In genomic region chr20:44672318-44672902, GRCh38 we compare ENCODE assay signal across 5 cellular contexts. TPM values are rescaled to one million over a fixed set of nuclear protein-coding genes. Genes with fewer than 3 reads are reported as not detected.
"Had no signal": no experiment of that assay in that cellular context is flagged by ENCODE, and none has a peak within 500 bp of the region (broad histone marks: within the 10 kb centered on the region; RNA-seq: fewer than 3 reads in every experiment).

No MANE protein-coding gene starts in this region.

RNA-seq across cellular contexts. Expression of gene CCN5, which starts 42.8 kb away (rescaled TPM):
- total RNA-seq: cardiac muscle cell; epithelial cell of proximal tubule; pulmonary artery endothelial cell; skeletal muscle tissue; T-helper 1 cell treated with Interleukin-12 subunit alpha and Interleukin-12 subunit beta and Interleukin-4 antibody, amounts not matched to agents 30 ng/mL and 1 ng/mL, for 36 hours had no signal
